ENCODE assay signal across 10 cellular contexts in the genomic region with DNA sequence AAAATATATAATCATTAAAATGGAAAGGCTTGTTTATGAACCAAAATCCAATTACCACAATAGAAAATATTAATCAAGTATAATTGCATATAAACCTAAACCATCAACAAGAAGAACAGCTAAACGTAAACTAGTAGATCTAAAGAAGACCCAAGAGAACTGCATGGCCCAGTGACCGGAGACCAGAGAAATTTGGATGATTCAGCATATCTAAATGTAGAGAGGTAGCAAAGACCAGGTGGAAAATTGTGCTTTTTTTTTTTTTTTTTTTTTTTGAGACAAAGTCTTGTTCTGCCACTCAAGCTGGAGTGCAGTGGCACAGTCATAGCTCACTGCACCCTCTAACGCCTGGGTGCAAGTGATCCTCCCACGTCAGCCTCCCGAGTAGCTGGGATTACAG.
"Had no signal": no experiment of that assay in that cellular context is flagged by ENCODE, and none has a peak within 500 bp of the region (broad histone marks: within the 10 kb centered on the region; RNA-seq: fewer than 3 reads in every experiment).

No MANE protein-coding gene starts in this region.

- H3K4me2 ChIP-seq: KMS-11 had no signal

- H3K9me3 ChIP-seq: HAP-1 had no signal

- H3K9ac ChIP-seq: GM23248, KMS-11 had no signal

- DNase-seq: GM23248, GOT3, H7, HFFc6, IMR-90, KBM-7 had no signal

- H3K27ac ChIP-seq: GM23248, HL-60, KMS-11 had no signal

- ATAC-seq: HCT116 had no signal

- H2AFZ ChIP-seq: GM23248 had no signal

- H3K36me3 ChIP-seq: HAP-1 had no signal

- H3K4me3 ChIP-seq: GM23248, HAP-1 had no signal
